In the genomic region with DNA sequence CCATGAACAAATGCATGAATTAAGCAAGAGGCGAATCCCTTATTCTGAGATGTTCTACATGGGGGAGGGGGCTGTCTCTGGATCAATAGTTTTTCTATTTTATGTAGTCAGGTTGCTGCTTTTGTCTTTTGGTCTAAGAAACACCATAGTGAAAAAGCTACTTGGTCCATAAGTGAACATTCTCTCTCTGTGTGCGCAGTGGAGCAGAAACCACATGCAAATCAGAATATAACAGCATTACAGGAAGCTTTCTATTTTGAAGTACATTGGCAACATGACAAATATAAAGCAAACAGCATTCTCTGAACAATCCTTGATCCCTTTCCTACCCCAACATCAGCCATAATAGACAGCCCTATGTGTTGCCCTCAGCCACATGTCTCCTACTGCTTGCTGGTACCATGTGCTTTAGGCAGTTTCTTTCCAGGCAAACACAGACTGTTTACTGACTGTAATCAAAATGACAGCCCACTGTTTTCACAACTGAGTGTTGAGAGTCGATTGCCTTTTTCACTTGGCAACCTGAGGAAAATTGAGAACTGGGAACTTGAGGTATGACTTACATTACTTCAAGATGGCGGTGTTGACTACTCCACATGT, we compare ENCODE assay signal across 12 cellular contexts. TPM values are rescaled to one million over a fixed set of nuclear protein-coding genes. Genes with fewer than 3 reads are reported as not detected.
A peak's percentile ranks its signal among the peaks of the same experiment; 100 is the strongest.
DNase-seq lines count a peak whose midpoint lies in the region; ATAC-seq, FAIRE-seq and TF ChIP-seq lines count a peak whose summit lies in the region.
"Had no signal": no experiment of that assay in that cellular context is flagged by ENCODE, and none has a peak within 500 bp of the region (broad histone marks: within the 10 kb centered on the region; RNA-seq: fewer than 3 reads in every experiment).

No MANE protein-coding gene starts in this region.

- no peaks in the 10 kb centered on the region for H3K79me1 ChIP-seq in H1 (ENCODE audit: low read depth, low read length)

- H4K8ac ChIP-seq in H1 (ENCODE audit: extremely low read depth, insufficient read depth, low read length), result no peak overlapping the region

- no peak overlapping the region for H3K4me2 ChIP-seq in H1 (ENCODE audit: insufficient read depth in 1 of 2, low read depth in 2 of 2, low read length in 2 of 2)

- TF ChIP-seq CTCF in H1 (IDR thresholded peaks at IDR 0.05; ENCODE audit: control extremely low read depth in 1 of 3, insufficient read depth in 1 of 3, low read depth in 1 of 3, low read length in 3 of 3), result no peak
- no peak for TF ChIP-seq CTCF in BE2C (IDR thresholded peaks at IDR 0.05; ENCODE audit: low read depth, low read length)
- no peak for TF ChIP-seq CTCF in brain microvascular endothelial cell (IDR thresholded peaks at IDR 0.05; ENCODE audit: low read depth, low read length, missing control alignments)
- no peak for TF ChIP-seq CTCF in foreskin keratinocyte (conservative IDR thresholded peaks at IDR 0.05)

- TF ChIP-seq EP300 in H1 (IDR thresholded peaks at IDR 0.05; ENCODE audit: borderline replicate concordance in 1 of 2, low read depth in 2 of 2, low read length in 2 of 2), result no peak

- no peak overlapping the region for H2AK5ac ChIP-seq in H1 (ENCODE audit: low read depth, low read length)

- POLR2A ChIA-PET in H1 (lab: Charles Lee; ENCODE audit: partially characterized antibody), result no interaction called here

- no peaks in the 10 kb centered on the region for H3K27me3 Mint-ChIP-seq in activated naive CD4-positive, alpha-beta T cell treated with anti-CD3 and anti-CD28 coated beads for 36 hours (ENCODE audit: low read depth)

- no peak overlapping the region for H2BK15ac ChIP-seq in H1 (ENCODE audit: low read length)

- no peak overlapping the region for H3K4me3 Mint-ChIP-seq in activated naive CD4-positive, alpha-beta T cell treated with anti-CD3 and anti-CD28 coated beads for 36 hours

- no peak overlapping the region for H4K91ac ChIP-seq in H1 (replicated peaks; ENCODE audit: insufficient read length, low read length)

- ATAC-seq in GM18873 (IDR thresholded peaks at IDR 0.05; ENCODE audit: low FRiP score, unreplicated experiment), result peak; percentile 98
- peak; percentile 98 for ATAC-seq in HG02610 (IDR thresholded peaks at IDR 0.05; ENCODE audit: unreplicated experiment)
- ATAC-seq in HG03558 (IDR thresholded peaks at IDR 0.05; ENCODE audit: extremely low read depth, unreplicated experiment), result peak; percentile 97
- ATAC-seq in foreskin keratinocyte, result no peak
- ATAC-seq: left cardiac atrium had no signal

- H3K9me3 Mint-ChIP-seq in activated naive CD4-positive, alpha-beta T cell treated with anti-CD3 and anti-CD28 coated beads for 36 hours, result no peaks in the 10 kb centered on the region

- H2BK20ac ChIP-seq in H1 (ENCODE audit: low read length), result no peak overlapping the region

- no peak overlapping the region for H3K14ac ChIP-seq in H1 (ENCODE audit: insufficient read length)

- H3K4me3 ChIP-seq in H1 (ENCODE audit: extremely low read depth in 1 of 4, insufficient read depth in 2 of 4, low read depth in 3 of 4, low read length in 4 of 4) (no peak overlapping the region), BE2C (ENCODE audit: low read depth, low read length) (no peak overlapping the region), brain microvascular endothelial cell (ENCODE audit: low read depth, low read length) (no peak overlapping the region)
- H3K4me3 ChIP-seq: skin epidermis had no signal

- H2AFZ ChIP-seq in H1 (ENCODE audit: low read length), result peak overlapping the region; percentile 8; the same call in 1 of the 2 replicates

- H3K36me3 Mint-ChIP-seq in activated naive CD4-positive, alpha-beta T cell treated with anti-CD3 and anti-CD28 coated beads for 36 hours (ENCODE audit: low read depth), result no peaks in the 10 kb centered on the region

- H3K36me3 ChIP-seq in H1 (ENCODE audit: control insufficient read depth in 2 of 4, insufficient read depth in 4 of 4, low read length in 3 of 4) (no peaks in the 10 kb centered on the region; a peak in 1 of 8 replicates), BE2C (no peaks in the 10 kb centered on the region), brain microvascular endothelial cell (replicated peaks) (no peaks in the 10 kb centered on the region)

- intact Hi-C loops in activated naive CD4-positive, alpha-beta T cell treated with anti-CD3 and anti-CD28 coated beads for 36 hours (cut with micrococcal nuclease), result no loop called here

- H3K27ac Mint-ChIP-seq in activated naive CD4-positive, alpha-beta T cell treated with anti-CD3 and anti-CD28 coated beads for 36 hours, result no peak overlapping the region

- H3K27ac ChIP-seq in H1 (ENCODE audit: low read depth, low read length) (no peak overlapping the region), brain microvascular endothelial cell (no peak overlapping the region), foreskin keratinocyte (no peak overlapping the region)
- H3K27ac ChIP-seq: skin epidermis had no signal

- no peak overlapping the region for H3K56ac ChIP-seq in H1 (replicated peaks; ENCODE audit: insufficient read length, low read depth, low read length)

- in situ Hi-C loops in brain microvascular endothelial cell (cut with HindIII; ENCODE audit: low pct_ligation_motif_present, low sequenced_read_pairs), result no loop called here

- no peak overlapping the region for H4K5ac ChIP-seq in H1 (ENCODE audit: insufficient read length, low read depth, low read length)

- H3K79me2 ChIP-seq in H1 (ENCODE audit: control insufficient read depth in 1 of 2, insufficient read depth in 2 of 2, low read length in 2 of 2), result no peaks in the 10 kb centered on the region

- H3K27me3 ChIP-seq in H1 (replicated peaks in 1 of 4; ENCODE audit: control insufficient read depth in 3 of 4, extremely low read depth in 1 of 4, insufficient read depth in 3 of 4, low read length in 3 of 4) (no peaks in the 10 kb centered on the region), BE2C (no peaks in the 10 kb centered on the region), brain microvascular endothelial cell (replicated peaks) (no peaks in the 10 kb centered on the region), foreskin keratinocyte (peaks cover 10% of the 10 kb centered on the region)

- WGBS in H1 (ENCODE audit: extremely low coverage in 1 of 2, insufficient coverage in 1 of 2, insufficient read length in 1 of 2, insufficient replicate concordance in 2 of 2, low coverage in 1 of 2, low lambda C conversion rate in 2 of 2, missing lambda C conversion rate in 1 of 2), 2 experiments, result 88% methylated on average over 4 of the region's 4 CpGs; no CpG with 5 or more reads in 1 of the 2 experiments

- H2BK120ac ChIP-seq in H1 (replicated peaks; ENCODE audit: low read depth, low read length), result no peak overlapping the region

- H3K4me1 ChIP-seq in H1 (replicated peaks in 1 of 4; ENCODE audit: control insufficient read depth in 3 of 4, insufficient read depth in 4 of 4, low read length in 3 of 4) (peaks cover 0 to 2% (median 0%) of the 10 kb centered on the region in 4 experiments; a peak in 1 of 7 replicates), BE2C (no peaks in the 10 kb centered on the region), foreskin keratinocyte (no peaks in the 10 kb centered on the region)

- no peak for FAIRE-seq in H1 (lab: Jason Lieb, UNC)

- no peaks in the 10 kb centered on the region for H3K4me1 Mint-ChIP-seq in activated naive CD4-positive, alpha-beta T cell treated with anti-CD3 and anti-CD28 coated beads for 36 hours (ENCODE audit: low read depth)

- H2BK12ac ChIP-seq in H1 (ENCODE audit: low read depth, low read length), result no peak overlapping the region

- H3K23ac ChIP-seq in H1 (ENCODE audit: insufficient read length), result no peak overlapping the region

- no peak overlapping the region for H2BK5ac ChIP-seq in H1 (ENCODE audit: low read depth, low read length)

- H4K20me1 ChIP-seq in H1 (replicated peaks in 1 of 2; ENCODE audit: control insufficient read depth in 1 of 2, insufficient read depth in 2 of 2, low read length in 2 of 2), result no peaks in the 10 kb centered on the region

- H3K9me3 ChIP-seq in H1 (ENCODE audit: insufficient read depth in 2 of 2, low read depth in 1 of 2, low read length in 1 of 2), result no peaks in the 10 kb centered on the region
- no peaks in the 10 kb centered on the region for H3K9me3 ChIP-seq in BE2C

- DNase-seq in H1 (ENCODE audit: low read depth in 1 of 2, low spot score in 2 of 2) (no peak), BE2C (no peak), brain microvascular endothelial cell (no peak), foreskin keratinocyte (no peak)
- DNase-seq in activated naive CD4-positive, alpha-beta T cell treated with anti-CD3 and anti-CD28 coated beads for 36 hours, result no peak
- DNase-seq: effector CD8-positive, alpha-beta T cell; left cardiac atrium; T-helper 1 cell had no signal

- TF ChIP-seq RAD21 in H1 (IDR thresholded peaks at IDR 0.05 in 1 of 2, conservative IDR thresholded peaks at IDR 0.05 in 1 of 2; ENCODE audit: low read depth in 2 of 2, low read length in 2 of 2), result no peak

- H3K4ac ChIP-seq in H1 (replicated peaks; ENCODE audit: insufficient read length, low read depth, low read length), result no peak overlapping the region

- no peaks in the 10 kb centered on the region for H3K23me2 ChIP-seq in H1 (ENCODE audit: low read depth, low read length)

- no peak overlapping the region for H3K18ac ChIP-seq in H1 (ENCODE audit: extremely low read depth, low read length)

- CTCF ChIA-PET in H1 (lab: Charles Lee; ENCODE audit: partially characterized antibody), result interaction anchor here (0.5 to 1.2 kb wide), 2 partner anchors 160 to 176 kb away, joined by 4 to 5 read pairs; no protein-coding TSS in a partner anchor
- CTCF ChIA-PET in activated naive CD4-positive, alpha-beta T cell treated with anti-CD3 and anti-CD28 coated beads for 36 hours (lab: Charles Lee), result no interaction called here

- H3K9ac ChIP-seq in H1 (replicated peaks in 1 of 4; ENCODE audit: extremely low read depth in 1 of 4, low read depth in 3 of 4, low read length in 3 of 4), result no peak overlapping the region

- no peak for TF ChIP-seq POLR2A in H1 (IDR thresholded peaks at IDR 0.05; ENCODE audit: control extremely low read depth in 1 of 2, low read depth in 2 of 2, low read length in 2 of 2)

RNA-seq across cellular contexts. Expression of gene SCN3A, which starts 10.6 kb away (rescaled TPM):
- total RNA-seq in H1 (2021; fragmentation: NEBNext Ultra II Directional; extraction: Animal tissue kit (Norgen Biotek cat#: 25700)), result not detected in 2 replicates
- polyA plus RNA-seq in H1 (2011; rRNA removed) (0.02 TPM in 1 of 2 replicates, not detected in the other), foreskin keratinocyte (not detected in 2 replicates)
- polyA plus RNA-seq in H1 (2011; cell fraction: cytosol; rRNA removed), result not detected
- 0.01 TPM for polyA plus RNA-seq in H1 (2011; cell fraction: nucleus; rRNA removed)
- 0.06 TPM in 1 of 4 replicates, not detected in the others for polyA plus RNA-seq in H1 (2012, experiment 1 of 2)
- not detected for polyA plus RNA-seq in H1 (2012, experiment 2 of 2)
- 0.02 TPM for polyA plus RNA-seq in H1 (2013, experiment 1 of 2)
- 0.04 TPM for polyA plus RNA-seq in H1 (2013, experiment 2 of 2)
- polyA minus RNA-seq in H1 (2011; rRNA and poly(A)+ RNA removed), result 0.07 TPM in 1 of 2 replicates, not detected in the other
- not detected for polyA minus RNA-seq in H1 (2011; cell fraction: cytosol; rRNA and poly(A)+ RNA removed)
- not detected for polyA minus RNA-seq in H1 (2011; cell fraction: nucleus; rRNA and poly(A)+ RNA removed)
- under 1 TPM; 0.10 to 0.12 TPM for total RNA-seq in activated naive CD4-positive, alpha-beta T cell treated with anti-CD3 and anti-CD28 coated beads for 36 hours
- polyA plus RNA-seq in BE2C (2012; ENCODE audit: insufficient read depth, insufficient read length, low read depth), result 2.4 TPM
- total RNA-seq in foreskin keratinocyte, result not detected in 2 replicates

RNA-seq across cellular contexts. Expression of gene SCN2A, which starts 45.9 kb away (rescaled TPM):
- 0.61 and 1.1 TPM in 2 replicates for total RNA-seq in H1 (2021; fragmentation: NEBNext Ultra II Directional; extraction: Animal tissue kit (Norgen Biotek cat#: 25700))
- polyA plus RNA-seq in H1 (2011; rRNA removed) (0.18 and 0.25 TPM in 2 replicates), foreskin keratinocyte (0.13 and 0.36 TPM in 2 replicates)
- 0.27 TPM for polyA plus RNA-seq in H1 (2011; cell fraction: cytosol; rRNA removed)
- polyA plus RNA-seq in H1 (2011; cell fraction: nucleus; rRNA removed), result 0.47 TPM
- polyA plus RNA-seq in H1 (2012, experiment 1 of 2), result 0.17 to 0.32 TPM (median 0.27 TPM) in 4 replicates
- polyA plus RNA-seq in H1 (2012, experiment 2 of 2), result not detected
- 0.85 TPM for polyA plus RNA-seq in H1 (2013, experiment 1 of 2)
- polyA plus RNA-seq in H1 (2013, experiment 2 of 2), result 0.98 TPM
- 0.32 and 0.56 TPM in 2 replicates for polyA minus RNA-seq in H1 (2011; rRNA and poly(A)+ RNA removed)
- polyA minus RNA-seq in H1 (2011; cell fraction: cytosol; rRNA and poly(A)+ RNA removed), result 0.29 TPM
- polyA minus RNA-seq in H1 (2011; cell fraction: nucleus; rRNA and poly(A)+ RNA removed), result 1.6 TPM
- under 1 TPM; 0.10 to 0.14 TPM for total RNA-seq in activated naive CD4-positive, alpha-beta T cell treated with anti-CD3 and anti-CD28 coated beads for 36 hours
- polyA plus RNA-seq in BE2C (2012; ENCODE audit: insufficient read depth, insufficient read length, low read depth), result 1.0 TPM
- 0.35 and 0.78 TPM in 2 replicates for total RNA-seq in foreskin keratinocyte
